Comparison of ENCODE assay signal across 10 cellular contexts in genomic region chr7:142060936-142061335, GRCh38. TPM values are rescaled to one million over a fixed set of nuclear protein-coding genes. Genes with fewer than 3 reads are reported as not detected.
"Had no signal": no experiment of that assay in that cellular context is flagged by ENCODE, and none has a peak within 500 bp of the region (broad histone marks: within the 10 kb centered on the region; RNA-seq: fewer than 3 reads in every experiment).

No MANE protein-coding gene starts in this region.

- H3K9me3 Mint-ChIP-seq: GM23338 had no signal

- H3K27ac ChIP-seq: HL-60 had no signal

- DNase-seq: H9, HCEC 1CT, HFFc6, KG1 had no signal

- H3K27ac Mint-ChIP-seq: GM23338, H9, HFFc6, IgD-negative memory B cell had no signal

- H3K4me3 ChIP-seq: GM23338, K562 had no signal

- H3K36me3 Mint-ChIP-seq: IgD-negative memory B cell had no signal

- H3K4me3 Mint-ChIP-seq: GM23338, H9, HFFc6, IgD-negative memory B cell had no signal

- H3K4me1 Mint-ChIP-seq: GM23338, H9, IgD-negative memory B cell had no signal

RNA-seq across cellular contexts. Expression of gene MGAM2, which starts 50.6 kb away (rescaled TPM):
- total RNA-seq: H1, H9, HepG2, HFFc6, K562 had no signal
- polyA plus RNA-seq: GM23338, IgD-negative memory B cell had no signal
